Comparison of ENCODE assay signal across 8 cellular contexts in the genomic region with DNA sequence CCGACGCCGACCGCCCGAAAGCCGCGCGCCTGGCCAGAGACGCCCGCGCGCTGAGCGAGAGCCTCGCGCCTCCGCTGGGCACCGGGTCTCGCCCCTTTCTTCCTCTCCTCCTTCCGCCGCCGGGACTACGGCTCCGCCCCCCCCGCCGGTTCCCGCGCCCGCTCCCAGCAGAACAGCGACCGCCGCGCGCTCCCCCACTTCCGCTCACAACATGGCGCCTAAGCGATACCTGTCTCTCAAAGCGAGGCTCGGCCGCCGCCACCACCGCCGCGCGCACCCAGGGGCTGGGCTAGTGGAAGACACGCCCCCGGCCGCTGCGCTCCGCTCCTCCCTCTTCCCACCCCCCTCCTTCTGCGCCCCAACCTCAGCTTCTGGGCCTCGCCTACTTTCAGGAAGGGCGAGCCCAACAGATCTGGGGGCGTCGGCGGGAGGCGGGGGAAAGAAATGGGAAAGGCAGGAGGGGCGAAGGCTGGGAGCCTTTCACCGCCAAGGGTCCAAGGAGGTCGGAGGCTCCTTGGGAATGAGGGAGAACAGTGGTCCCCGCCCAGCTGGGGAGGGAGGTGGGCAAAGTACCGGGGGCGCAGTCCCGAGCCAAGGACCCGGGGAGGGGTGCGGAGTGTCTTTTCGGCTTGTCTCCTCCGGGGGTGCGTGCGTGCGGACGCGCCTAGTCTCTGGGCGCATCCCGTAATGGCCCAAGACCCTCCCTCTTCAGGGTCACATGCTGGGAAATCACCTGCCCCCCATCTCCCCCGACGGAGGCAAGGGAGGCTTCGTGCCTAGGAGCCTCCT. TPM values are rescaled to one million over a fixed set of nuclear protein-coding genes. Genes with fewer than 3 reads are reported as not detected.
DNase-seq lines count a peak whose midpoint lies in the region; ATAC-seq and TF ChIP-seq lines count a peak whose summit lies in the region.

A gene (minus strand): TSS at position 100 of the 789 bp plus-strand sequence. CDS start 277 bp downstream, outside the sequence.

- H3K9ac ChIP-seq in IMR-90 (ENCODE audit: low read depth, low read length): peak within 1 kb of the TSS; percentile 98

- peak within 1 kb of the TSS; percentile 59; the same call in 1 of the 3 replicates for H2BK15ac ChIP-seq in IMR-90 (ENCODE audit: low read depth, low read length)

- POLR2A ChIA-PET in IMR-90 (lab: Charles Lee; ENCODE audit: unreplicated experiment): no interaction called here

- peak within 1 kb of the TSS; percentile 54 for H3K56ac ChIP-seq in IMR-90 (ENCODE audit: extremely low read depth, insufficient read depth, low read length)

- peak within 1 kb of the TSS; percentile 95 for H3K4me3 ChIP-seq in IMR-90 (ENCODE audit: insufficient read depth, low read depth, low read length)

- 26% methylated on average over 11 of the region's 77 CpGs; no CpG with 5 or more reads in 1 of the 2 experiments for WGBS in IMR-90 (ENCODE audit: extremely low coverage in 2 of 2, insufficient read length in 1 of 2), 2 experiments

- H3K14ac ChIP-seq in IMR-90 (replicated peaks; ENCODE audit: low read depth, low read length): peak within 1 kb of the TSS; percentile 43

- H3K9me1 ChIP-seq in IMR-90 (ENCODE audit: insufficient read depth, low read length): peaks cover under 1% of the 10 kb centered on the region; the same call in 1 of the 2 replicates

- H2BK5ac ChIP-seq in IMR-90 (ENCODE audit: low read depth, low read length, poor library complexity, severe bottlenecking): peak within 1 kb of the TSS; percentile 60

- peak within 1 kb of the TSS; percentile 64 for H3K23ac ChIP-seq in IMR-90 (ENCODE audit: low read depth, low read length)

- peak within 1 kb of the TSS; percentile 69; the same call in 1 of the 2 replicates for H2AK5ac ChIP-seq in IMR-90 (ENCODE audit: low read depth, low read length)

- H2AK9ac ChIP-seq in IMR-90 (replicated peaks; ENCODE audit: low read depth, low read length, poor library complexity): peak within 1 kb of the TSS; percentile 90

- ATAC-seq in GM21515 (IDR thresholded peaks at IDR 0.05; ENCODE audit: unreplicated experiment) (peak; percentile 84), IMR-90 (ENCODE audit: low read depth) (peak; percentile 90)

- H3K36me3 ChIP-seq in IMR-90 (ENCODE audit: control insufficient read depth, insufficient read depth, low read length): no peaks in the 10 kb centered on the region

- dilution Hi-C loops in IMR-90 (cut with HindIII; ENCODE audit: low sequenced_read_pairs, unreplicated experiment): no loop called here

- BruUV-seq in IMR-90 (replicated peaks; lab: Mats Ljungman, UMichigan): no TSS peak

- H3K27me3 ChIP-seq in IMR-90 (ENCODE audit: control insufficient read depth, insufficient read depth, low read length): no peaks in the 10 kb centered on the region

- peak within 1 kb of the TSS; percentile 95 for H2AFZ ChIP-seq in IMR-90 (replicated peaks; ENCODE audit: low read length, poor library complexity)

- H3K4me1 ChIP-seq in IMR-90 (ENCODE audit: control insufficient read depth, insufficient read depth, low read length): no peaks in the 10 kb centered on the region

- TF ChIP-seq RAD21 in IMR-90 (IDR thresholded peaks at IDR 0.05; ENCODE audit: low read length): no peak

- H4K91ac ChIP-seq in IMR-90 (ENCODE audit: insufficient read depth, low read depth, low read length): peak within 1 kb of the TSS; percentile 51

- H3K4ac ChIP-seq in IMR-90 (ENCODE audit: low read depth, low read length): peak within 1 kb of the TSS; percentile 77

- intact Hi-C loops in IMR-90 (cut with micrococcal nuclease): loop anchor here (5.0 kb wide), 1 partner anchor 255 kb away; no protein-coding TSS in a partner anchor

- H4K5ac ChIP-seq in IMR-90 (ENCODE audit: low read depth, low read length): no peak within 1 kb of the TSS

- TF ChIP-seq POLR2A in IMR-90 (IDR thresholded peaks at IDR 0.05; ENCODE audit: low read depth, low read length): peak; percentile 59

- H3K27ac ChIP-seq in IMR-90 (ENCODE audit: insufficient read depth, low read length) (peak within 1 kb of the TSS; percentile 76), epithelial cell of prostate (peak within 1 kb of the TSS; percentile 79)

- DNase-seq in DMS 273 (lab: John Stamatoyannopoulos, UW; ENCODE audit: unreplicated experiment) (peak; percentile 92), IMR-90 (peak; percentile 79), OCI-M1 (lab: John Stamatoyannopoulos, UW) (peak; percentile 86), activated T-cell treated with anti-CD3 and anti-CD28 coated beads for 4 hours (peak; percentile 81), epithelial cell of prostate (ENCODE audit: low read depth, low spot score) (no peak), mucosa of gallbladder (ENCODE audit: low spot score) (peak; percentile 92)
- peak; percentile 82 for DNase-seq in stimulated activated CD8-positive, alpha-beta memory T cell treated with anti-CD3 and anti-CD28 coated beads, Interleukin-4, amount 100 ng/mL, for 24 hours (ENCODE audit: low read depth)

- H3K4me2 ChIP-seq in IMR-90 (ENCODE audit: low read depth, low read length): peak within 1 kb of the TSS; percentile 68

- TF ChIP-seq CTCF in IMR-90 (conservative IDR thresholded peaks at IDR 0.05; ENCODE audit: low read depth, low read length): no peak

- peaks cover 24% of the 10 kb centered on the region; the same call in 1 of the 2 replicates for H4K20me1 ChIP-seq in IMR-90 (ENCODE audit: insufficient read depth, low read length)

- peaks cover 0 to under 1% of the 10 kb centered on the region in 2 experiments; a peak in 1 of 4 replicates for H3K79me1 ChIP-seq in IMR-90 (ENCODE audit: low read depth in 1 of 2, low read length in 2 of 2)

- peak within 1 kb of the TSS; percentile 85 for H3K18ac ChIP-seq in IMR-90 (ENCODE audit: low read depth, low read length)

- H3K9me3 ChIP-seq in IMR-90 (ENCODE audit: control insufficient read depth, insufficient read depth, low read length): no peaks in the 10 kb centered on the region

- no peak within 1 kb of the TSS for H2BK20ac ChIP-seq in IMR-90 (ENCODE audit: low read depth, low read length)

- CTCF ChIA-PET in IMR-90 (lab: Yijun Ruan, JAX): interaction anchor here (0.6 kb wide), 1 partner anchor 10 kb away, joined by 3 read pairs; no protein-coding TSS in a partner anchor

- in situ Hi-C loops in IMR-90 (cut with MboI; ENCODE audit: low sequenced_read_pairs): loop anchor here (25.0 kb wide), 1 partner anchor 1470 kb away; no protein-coding TSS in a partner anchor

- peak within 1 kb of the TSS; percentile 71 to 88; a peak in 3 of 4 replicates for H4K8ac ChIP-seq in IMR-90 (ENCODE audit: low read depth in 2 of 2, low read length in 2 of 2)

- peak within 1 kb of the TSS; percentile 57 for H2BK120ac ChIP-seq in IMR-90 (ENCODE audit: low read depth, low read length)

TF ChIP-seq in IMR-90, 13 proteins besides CTCF, POLR2A, EP300 and RAD21:
- peak; percentile 70 for TF ChIP-seq MAZ (IDR thresholded peaks at IDR 0.05; ENCODE audit: borderline replicate concordance, low read depth, low read length)
- TF ChIP-seq NFE2L2 (IDR thresholded peaks at IDR 0.05; ENCODE audit: low read depth, low read length): no peak
- TF ChIP-seq, protein P1, sequence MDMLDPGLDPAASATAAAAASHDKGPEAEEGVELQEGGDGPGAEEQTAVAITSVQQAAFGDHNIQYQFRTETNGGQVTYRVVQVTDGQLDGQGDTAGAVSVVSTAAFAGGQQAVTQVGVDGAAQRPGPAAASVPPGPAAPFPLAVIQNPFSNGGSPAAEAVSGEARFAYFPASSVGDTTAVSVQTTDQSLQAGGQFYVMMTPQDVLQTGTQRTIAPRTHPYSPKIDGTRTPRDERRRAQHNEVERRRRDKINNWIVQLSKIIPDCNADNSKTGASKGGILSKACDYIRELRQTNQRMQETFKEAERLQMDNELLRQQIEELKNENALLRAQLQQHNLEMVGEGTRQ (IDR thresholded peaks at IDR 0.05; ENCODE audit: low read depth, low read length): 0 out of 2 replicates have a peak, but pooled peaks have one; percentile 4

RNA-seq across cellular contexts. Expression of the gene that starts here (rescaled TPM):
- total RNA-seq in IMR-90 (2012; rRNA removed) (43.9 and 51.1 TPM in 2 replicates), mucosa of gallbladder (51.9 TPM)
- 17.2 and 20.8 TPM in 2 replicates for polyA plus RNA-seq in IMR-90 (2012; rRNA removed)
- polyA plus RNA-seq in IMR-90 (2012; cell fraction: cytosol; rRNA removed): 4.6 and 6.2 TPM in 2 replicates
- polyA plus RNA-seq in IMR-90 (2012; cell fraction: nucleus; rRNA removed; ENCODE audit: low replicate concordance): 2.7 and 16.8 TPM in 2 replicates
